Comparison of ENCODE assay signal across 8 cellular contexts in genomic region chr1:152398812-152399698, GRCh38. TPM values are rescaled to one million over a fixed set of nuclear protein-coding genes. Genes with fewer than 3 reads are reported as not detected.
DNase-seq lines count a peak whose midpoint lies in the region; ATAC-seq, FAIRE-seq and TF ChIP-seq lines count a peak whose summit lies in the region.

No MANE protein-coding gene starts in this region.

- H3K4me3 ChIP-seq in OCI-LY7 (ENCODE audit: low read depth, low read length, poor library complexity, severe bottlenecking) (no peak overlapping the region), epithelial cell of esophagus (ENCODE audit: low read length) (no peak overlapping the region)

- H3K4me1 ChIP-seq in OCI-LY7 (ENCODE audit: insufficient read depth, low read length, poor library complexity, severe bottlenecking), result no peaks in the 10 kb centered on the region

- no peaks in the 10 kb centered on the region for H3K36me3 ChIP-seq in OCI-LY7 (ENCODE audit: insufficient read depth, low read length)

- H2AFZ ChIP-seq in OCI-LY7 (ENCODE audit: low read length), result no peak overlapping the region

- H3K27ac ChIP-seq in OCI-LY7 (ENCODE audit: low read depth, low read length, poor library complexity, severe bottlenecking), result no peak overlapping the region

- ATAC-seq in GM21576 (IDR thresholded peaks at IDR 0.05; ENCODE audit: unreplicated experiment) (no peak), HG02981 (IDR thresholded peaks at IDR 0.05; ENCODE audit: unreplicated experiment) (no peak), GM21737 (IDR thresholded peaks at IDR 0.05; ENCODE audit: unreplicated experiment) (no peak)

- BruUV-seq in OCI-LY7 (replicated peaks; lab: Mats Ljungman, UMichigan), result no TSS peak

- DNase-seq in stimulated activated CD4-positive, alpha-beta T cell treated with anti-CD3 and anti-CD28 coated beads, Interleukin-15, amount 100 ng/mL, for 24 hours, result peak; percentile 17
- no peak for DNase-seq in stimulated activated CD4-positive, alpha-beta T cell treated with anti-CD3 and anti-CD28 coated beads, Interleukin-1b, Interleukin-23, amount 100 ng/mL, for 48 hours
- DNase-seq in OCI-LY7 (ENCODE audit: low spot score), result peak; percentile 3
- peak; percentile 76 for DNase-seq in epithelial cell of esophagus (ENCODE audit: low read depth)
- peak; percentile 40 for DNase-seq in urothelium cell line (ENCODE audit: low spot score)

- H3K79me2 ChIP-seq in OCI-LY7 (ENCODE audit: insufficient read depth, low read depth, low read length), result no peaks in the 10 kb centered on the region

- no peak overlapping the region for H3K4me2 ChIP-seq in OCI-LY7 (ENCODE audit: low read length)

- CTCF ChIA-PET in OCI-LY7 (lab: Charles Lee; ENCODE audit: unreplicated experiment), result interaction anchor here (1.3 kb wide), 1 partner anchor 60 kb away, joined by 6 read pairs; no protein-coding TSS in a partner anchor

- no peak for FAIRE-seq in urothelium cell line (lab: Jason Lieb, UNC)

- H3K9me3 ChIP-seq in OCI-LY7 (ENCODE audit: low read length), result no peaks in the 10 kb centered on the region

- peak; percentile 61 for TF ChIP-seq CTCF in OCI-LY7 (conservative IDR thresholded peaks at IDR 0.05; ENCODE audit: low read length)
- TF ChIP-seq CTCF in epithelial cell of esophagus (IDR thresholded peaks at IDR 0.05; ENCODE audit: insufficient read depth, low read depth, low read length, missing control alignments), result peak; percentile 95

- H3K9me2 ChIP-seq in OCI-LY7 (ENCODE audit: insufficient read depth, low read length), result no peaks in the 10 kb centered on the region

- intact Hi-C loops in OCI-LY7 (cut with micrococcal nuclease; ENCODE audit: unreplicated experiment), result loop anchor here (1.0 kb wide), 1 partner anchor 59 kb away; no protein-coding TSS in a partner anchor

- POLR2A ChIA-PET in OCI-LY7 (lab: Charles Lee), result no interaction called here

- no peaks in the 10 kb centered on the region for H4K20me1 ChIP-seq in OCI-LY7 (ENCODE audit: insufficient read depth, low read length)

RNA-seq across cellular contexts. Expression of gene CRNN, which starts 15.0 kb away (rescaled TPM):
- total RNA-seq in OCI-LY7 (2014; rRNA removed; shearing (Covaris generic)), result not detected in 2 replicates
- not detected in 2 replicates for total RNA-seq in OCI-LY7 (2022)

RNA-seq across cellular contexts. Expression of gene FLG2, which starts 39.2 kb away (rescaled TPM):
- total RNA-seq in OCI-LY7 (2014; rRNA removed; shearing (Covaris generic)), result not detected in 2 replicates
- not detected in 2 replicates for total RNA-seq in OCI-LY7 (2022)
